ENCODE assay signal across 1 cellular context in genomic region chr15:69468241-69469121, GRCh38.
TF ChIP-seq lines count a peak whose summit lies in the region.

No MANE protein-coding gene starts in this region.

TF ChIP-seq in SK-N-SH, 30 proteins besides CTCF, POLR2A, EP300 and RAD21 (continued from another document):
- TF ChIP-seq ZBTB33 (IDR thresholded peaks at IDR 0.05; ENCODE audit: borderline replicate concordance, low read depth) (no peak), CHD2 (IDR thresholded peaks at IDR 0.05; ENCODE audit: low read length, partially characterized antibody) (no peak), GATA2 (CRISPR knock-in tag; IDR thresholded peaks at IDR 0.05) (no peak), GABPA (IDR thresholded peaks at IDR 0.05; ENCODE audit: low read depth) (no peak), NRF1 (IDR thresholded peaks at IDR 0.05; ENCODE audit: low read depth, low read length) (no peak), TEAD4 (IDR thresholded peaks at IDR 0.05; ENCODE audit: borderline replicate concordance, insufficient read depth) (no peak), TAF1 (IDR thresholded peaks at IDR 0.05; ENCODE audit: borderline replicate concordance, low read depth, low read length) (no peak), MEF2A (IDR thresholded peaks at IDR 0.05; ENCODE audit: borderline replicate concordance, low read depth) (no peak), JUND (IDR thresholded peaks at IDR 0.05) (peak; percentile 53; the same call in 1 of the 2 replicates), REST (IDR thresholded peaks at IDR 0.05; ENCODE audit: low read depth, low read length) (no peak), RFX5 (IDR thresholded peaks at IDR 0.05; ENCODE audit: low read length) (no peak), FOXM1 (IDR thresholded peaks at IDR 0.05; ENCODE audit: low read depth) (no peak), NFIC (IDR thresholded peaks at IDR 0.05; ENCODE audit: borderline replicate concordance) (peak; percentile 63), FOXJ3 (CRISPR knock-in tag; IDR thresholded peaks at IDR 0.05) (no peak)
